In the genomic region with DNA sequence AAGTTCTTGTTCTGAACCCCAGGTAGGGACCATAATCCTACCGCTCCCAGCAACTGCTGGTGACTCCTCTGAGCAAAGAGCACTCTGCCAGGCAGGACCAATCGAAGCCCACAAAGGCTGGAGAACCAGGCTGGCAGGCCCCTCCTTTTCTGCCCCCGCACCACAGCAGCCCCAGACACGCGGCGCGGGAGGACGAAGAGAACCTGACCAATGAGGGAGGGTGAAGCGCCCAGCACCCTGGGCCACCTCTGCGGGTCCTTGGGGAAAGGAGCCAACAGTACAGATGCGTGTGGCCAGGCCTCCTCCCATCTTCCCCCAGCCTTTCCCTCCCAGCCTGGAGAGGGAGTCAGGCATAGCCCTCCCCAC, we compare ENCODE assay signal across 24 cellular contexts. TPM values are rescaled to one million over a fixed set of nuclear protein-coding genes. Genes with fewer than 3 reads are reported as not detected.
A peak's percentile ranks its signal among the peaks of the same experiment; 100 is the strongest.
DNase-seq lines count a peak whose midpoint lies in the region; FAIRE-seq and TF ChIP-seq lines count a peak whose summit lies in the region.
"Had no signal": no experiment of that assay in that cellular context is flagged by ENCODE, and none has a peak within 500 bp of the region (broad histone marks: within the 10 kb centered on the region; RNA-seq: fewer than 3 reads in every experiment).

No MANE protein-coding gene starts in this region.

- intact Hi-C loops in testis (cut with DNase I; ENCODE audit: low total_unique reads), result no loop called here

- FAIRE-seq in H1 (lab: Jason Lieb, UNC), result no peak
- FAIRE-seq: GM19239, K562 had no signal

- no peak overlapping the region for H3K14ac ChIP-seq in H1 (ENCODE audit: insufficient read length)

- TF ChIP-seq POLR2A in H1 (IDR thresholded peaks at IDR 0.05; ENCODE audit: control extremely low read depth in 1 of 2, low read depth in 2 of 2, low read length in 2 of 2), result 0 out of 3 replicates have a peak, but pooled peaks of 1 of the 2 experiments have one; percentile 23
- no peak for TF ChIP-seq POLR2A in testis (IDR thresholded peaks at IDR 0.05)

- TF ChIP-seq RAD21 in H1 (IDR thresholded peaks at IDR 0.05 in 1 of 2, conservative IDR thresholded peaks at IDR 0.05 in 1 of 2; ENCODE audit: low read depth in 2 of 2, low read length in 2 of 2), result no peak

- CTCF ChIA-PET in RWPE1 (lab: Yijun Ruan, JAX), result no interaction called here
- CTCF ChIA-PET in H1 (lab: Charles Lee; ENCODE audit: partially characterized antibody), result interaction anchor here (1.7 kb wide), 1 partner anchor 29 kb away, joined by 4 read pairs; no protein-coding TSS in a partner anchor

- no peak overlapping the region for H2BK5ac ChIP-seq in H1 (ENCODE audit: low read depth, low read length)

- H3K4me2 ChIP-seq in H1 (ENCODE audit: insufficient read depth in 1 of 2, low read depth in 2 of 2, low read length in 2 of 2) (peak overlapping the region in 1 of 2 experiments; percentile 43; a peak in 3 of 4 replicates), neural progenitor cell (peak overlapping the region; percentile 61)

- peak overlapping the region; percentile 36 for H3K18ac ChIP-seq in H1 (ENCODE audit: extremely low read depth, low read length)

- 87% methylated on average over 10 of the region's 11 CpGs; no CpG with 5 or more reads in 1 of the 2 experiments for WGBS in H1 (ENCODE audit: extremely low coverage in 1 of 2, insufficient coverage in 1 of 2, insufficient read length in 1 of 2, insufficient replicate concordance in 2 of 2, low coverage in 1 of 2, low lambda C conversion rate in 2 of 2, missing lambda C conversion rate in 1 of 2), 2 experiments
- whole genome bisulfite sequencing in testis, 2 donors, result 53 to 100% methylated on average over 1 to 11 of the region's 11 CpGs

- peaks cover 25 to 65% (median 43%) of the 10 kb centered on the region in 4 experiments for H3K4me1 ChIP-seq in H1 (replicated peaks in 1 of 4; ENCODE audit: control insufficient read depth in 3 of 4, insufficient read depth in 4 of 4, low read length in 3 of 4)
- peaks cover 57% of the 10 kb centered on the region for H3K4me1 ChIP-seq in neural progenitor cell
- peaks cover 26% of the 10 kb centered on the region for H3K4me1 ChIP-seq in testis

- H3K27ac Mint-ChIP-seq in neural progenitor cell, result peak overlapping the region; percentile 60
- H3K27ac Mint-ChIP-seq: activated CD8-positive, alpha-beta T cell treated with anti-CD3 and anti-CD28 coated beads for 36 hours; activated naive CD4-positive, alpha-beta T cell treated with anti-CD3 and anti-CD28 coated beads, Interleukin-2, amount 50 U/mL, for 72 hours; activated T-helper 2 cell treated with anti-CD3 and anti-CD28 coated beads, Interferon-gamma antibody, Interleukin-2, Interleukin-4, amounts not matched to agents 10 μg/mL and 5 μg/mL and 100 μg/mL, durations not matched to agents 14 hours and 24 hours and 36 hours; memory B cell had no signal

- H3K9me3 ChIP-seq in H1 (ENCODE audit: insufficient read depth in 2 of 2, low read depth in 1 of 2, low read length in 1 of 2) (no peaks in the 10 kb centered on the region), neural progenitor cell (ENCODE audit: low read depth) (no peaks in the 10 kb centered on the region), testis (no peaks in the 10 kb centered on the region)
- H3K9me3 ChIP-seq: ascending aorta had no signal

- H3K4me1 Mint-ChIP-seq in neural progenitor cell, result peaks cover 38% of the 10 kb centered on the region
- H3K4me1 Mint-ChIP-seq: memory B cell had no signal

- H3F3A ChIP-seq in neural progenitor cell (ENCODE audit: low read depth), result peaks cover 12% of the 10 kb centered on the region

- no peak overlapping the region for H2AK5ac ChIP-seq in H1 (ENCODE audit: low read depth, low read length)

- TF ChIP-seq CTCF in RWPE1 (conservative IDR thresholded peaks at IDR 0.05; ENCODE audit: low read depth) (no peak), H1 (IDR thresholded peaks at IDR 0.05; ENCODE audit: control extremely low read depth in 1 of 3, insufficient read depth in 1 of 3, low read depth in 1 of 3, low read length in 3 of 3) (no peak), neural progenitor cell (IDR thresholded peaks at IDR 0.05) (no peak), testis (IDR thresholded peaks at IDR 0.05) (no peak)

- H4K91ac ChIP-seq in H1 (replicated peaks; ENCODE audit: insufficient read length, low read length), result no peak overlapping the region

- H3K79me2 ChIP-seq in H1 (ENCODE audit: control insufficient read depth in 1 of 2, insufficient read depth in 2 of 2, low read length in 2 of 2) (peaks cover 70 to 100% of the 10 kb centered on the region in 2 experiments), neural progenitor cell (ENCODE audit: low read depth) (peaks cover 100% of the 10 kb centered on the region)

- no peaks in the 10 kb centered on the region for H3K27me3 ChIP-seq in H1 (replicated peaks in 1 of 4; ENCODE audit: control insufficient read depth in 3 of 4, extremely low read depth in 1 of 4, insufficient read depth in 3 of 4, low read length in 3 of 4)
- H3K27me3 ChIP-seq in neural progenitor cell, result no peaks in the 10 kb centered on the region
- no peaks in the 10 kb centered on the region for H3K27me3 ChIP-seq in testis
- H3K27me3 ChIP-seq: ascending aorta, dorsolateral prefrontal cortex had no signal

- H4K20me1 ChIP-seq in H1 (replicated peaks in 1 of 2; ENCODE audit: control insufficient read depth in 1 of 2, insufficient read depth in 2 of 2, low read length in 2 of 2) (peaks cover 78 to 84% of the 10 kb centered on the region in 2 experiments), neural progenitor cell (ENCODE audit: low read depth) (peaks cover 100% of the 10 kb centered on the region)

- H3K9ac ChIP-seq in H1 (replicated peaks in 1 of 4; ENCODE audit: extremely low read depth in 1 of 4, low read depth in 3 of 4, low read length in 3 of 4), result no peak overlapping the region
- no peak overlapping the region for H3K9ac ChIP-seq in neural progenitor cell

- H3K9me3 Mint-ChIP-seq in neural progenitor cell, result peaks cover 2% of the 10 kb centered on the region
- H3K9me3 Mint-ChIP-seq: activated CD8-positive, alpha-beta T cell treated with anti-CD3 and anti-CD28 coated beads for 36 hours; activated naive CD4-positive, alpha-beta T cell treated with anti-CD3 and anti-CD28 coated beads, Interleukin-2, amount 50 U/mL, for 72 hours; activated T-helper 2 cell treated with anti-CD3 and anti-CD28 coated beads, Interferon-gamma antibody, Interleukin-2, Interleukin-4, amounts not matched to agents 10 μg/mL and 5 μg/mL and 100 μg/mL, durations not matched to agents 14 hours and 24 hours and 36 hours; memory B cell had no signal

- H3K4me3 ChIP-seq in H1 (ENCODE audit: extremely low read depth in 1 of 4, insufficient read depth in 2 of 4, low read depth in 3 of 4, low read length in 4 of 4), result no peak overlapping the region
- no peak overlapping the region for H3K4me3 ChIP-seq in neural progenitor cell
- H3K4me3 ChIP-seq in testis, result no peak overlapping the region
- H3K4me3 ChIP-seq: ascending aorta, dorsolateral prefrontal cortex, K562 had no signal

- peak overlapping the region; percentile 18; the same call in 1 of the 2 replicates for H2BK12ac ChIP-seq in H1 (ENCODE audit: low read depth, low read length)

- H3K36me3 ChIP-seq in H1 (ENCODE audit: control insufficient read depth in 2 of 4, insufficient read depth in 4 of 4, low read length in 3 of 4) (peaks cover 8 to 51% (median 12%) of the 10 kb centered on the region in 4 experiments; a peak in 6 of 8 replicates), neural progenitor cell (no peaks in the 10 kb centered on the region), testis (ENCODE audit: low read depth, missing control alignments) (no peaks in the 10 kb centered on the region)

- H3K4ac ChIP-seq in H1 (replicated peaks; ENCODE audit: insufficient read length, low read depth, low read length), result no peak overlapping the region

- POLR2A ChIA-PET in RWPE1 (lab: Yijun Ruan, JAX; ENCODE audit: low non-redundant PET) (no interaction called here), H1 (lab: Charles Lee; ENCODE audit: partially characterized antibody) (interaction anchor here (1.1 kb wide), 1 partner anchor 14 kb away, joined by 5 read pairs; no protein-coding TSS in a partner anchor)

- no peak overlapping the region for H3K23ac ChIP-seq in H1 (ENCODE audit: insufficient read length)

- peaks cover 6% of the 10 kb centered on the region for H3K27me3 Mint-ChIP-seq in neural progenitor cell (ENCODE audit: insufficient read depth, low read depth)
- H3K27me3 Mint-ChIP-seq: activated CD8-positive, alpha-beta T cell treated with anti-CD3 and anti-CD28 coated beads for 36 hours had no signal

- H4K5ac ChIP-seq in H1 (ENCODE audit: insufficient read length, low read depth, low read length), result no peak overlapping the region

- H2BK120ac ChIP-seq in H1 (replicated peaks; ENCODE audit: low read depth, low read length), result no peak overlapping the region

- H4K8ac ChIP-seq in H1 (ENCODE audit: extremely low read depth, insufficient read depth, low read length), result no peak overlapping the region

- peaks cover 27% of the 10 kb centered on the region for H3K79me1 ChIP-seq in H1 (ENCODE audit: low read depth, low read length)

- no peak overlapping the region for H3K4me3 Mint-ChIP-seq in neural progenitor cell
- H3K4me3 Mint-ChIP-seq: activated CD8-positive, alpha-beta T cell treated with anti-CD3 and anti-CD28 coated beads for 36 hours; CD14-positive monocyte; memory B cell had no signal

- H3K36me3 Mint-ChIP-seq in neural progenitor cell, result peaks cover 49% of the 10 kb centered on the region
- H3K36me3 Mint-ChIP-seq: activated naive CD4-positive, alpha-beta T cell treated with anti-CD3 and anti-CD28 coated beads, Interleukin-2, amount 50 U/mL, for 72 hours; memory B cell had no signal

- H2BK20ac ChIP-seq in H1 (ENCODE audit: low read length), result no peak overlapping the region

- peak overlapping the region; percentile 34 for H3K27ac ChIP-seq in RWPE1
- no peak overlapping the region; the same call in 1 of the 2 replicates for H3K27ac ChIP-seq in H1 (ENCODE audit: low read depth, low read length)
- H3K27ac ChIP-seq in neural progenitor cell, result peak overlapping the region; percentile 61
- H3K27ac ChIP-seq in testis, result no peak overlapping the region
- H3K27ac ChIP-seq: ascending aorta had no signal

- H3K56ac ChIP-seq in H1 (replicated peaks; ENCODE audit: insufficient read length, low read depth, low read length), result no peak overlapping the region

- DNase-seq in RWPE1 (ENCODE audit: low spot score) (no peak), H1 (ENCODE audit: low read depth in 1 of 2, low spot score in 2 of 2) (no peak), neural progenitor cell (ENCODE audit: low spot score) (no peak), testis (peak; percentile 63), NCI-H2107 (lab: John Stamatoyannopoulos, UW) (no peak), SHP77 (lab: John Stamatoyannopoulos, UW) (no peak), DMS79 (lab: John Stamatoyannopoulos, UW) (no peak)
- DNase-seq: activated CD8-positive, alpha-beta T cell treated with anti-CD3 and anti-CD28 coated beads for 36 hours; caudate nucleus; DMS79 treated with DMSO at 0.1 percent for 48 hours; GF-D8; HCEC 1CT; kidney glomerular epithelial cell; NCI-H2029; NCI-H345; T-helper 2 cell had no signal

- H2BK15ac ChIP-seq in H1 (ENCODE audit: low read length), result no peak overlapping the region

- no peak overlapping the region for H2AFZ ChIP-seq in H1 (ENCODE audit: low read length)
- no peak overlapping the region for H2AFZ ChIP-seq in neural progenitor cell (replicated peaks)

- TF ChIP-seq EP300 in H1 (IDR thresholded peaks at IDR 0.05; ENCODE audit: borderline replicate concordance in 1 of 2, low read depth in 2 of 2, low read length in 2 of 2), result no peak

- no peaks in the 10 kb centered on the region for H3K23me2 ChIP-seq in H1 (ENCODE audit: low read depth, low read length)

RNA-seq across cellular contexts. Expression of gene CTBP2, which starts 25.9 kb away (rescaled TPM):
- total RNA-seq in H1 (2021; fragmentation: NEBNext Ultra II Directional; extraction: Animal tissue kit (Norgen Biotek cat#: 25700)), result 218 and 221 TPM in 2 replicates
- polyA plus RNA-seq in H1 (2011; rRNA removed) (208 and 274 TPM in 2 replicates), testis (ENCODE audit: insufficient read depth, low read depth, low replicate concordance) (52.4 TPM)
- polyA plus RNA-seq in H1 (2011; cell fraction: cytosol; rRNA removed), result 254 TPM
- 524 TPM for polyA plus RNA-seq in H1 (2011; cell fraction: nucleus; rRNA removed)
- 156 to 222 TPM (median 206 TPM) in 4 replicates for polyA plus RNA-seq in H1 (2012, experiment 1 of 2)
- polyA plus RNA-seq in H1 (2012, experiment 2 of 2), result 48.0 TPM
- polyA plus RNA-seq in H1 (2013, experiment 1 of 2), result 109 TPM
- polyA plus RNA-seq in H1 (2013, experiment 2 of 2), result 108 TPM
- 244 and 299 TPM in 2 replicates for polyA minus RNA-seq in H1 (2011; rRNA and poly(A)+ RNA removed)
- polyA minus RNA-seq in H1 (2011; cell fraction: cytosol; rRNA and poly(A)+ RNA removed), result 209 TPM
- 223 TPM for polyA minus RNA-seq in H1 (2011; cell fraction: nucleus; rRNA and poly(A)+ RNA removed)
- total RNA-seq in neural progenitor cell (ENCODE audit: low replicate concordance) (55.2 and 97.6 TPM in 2 replicates), testis (10 to 100 TPM; 44.7 to 79.5 TPM)

Comparison
In these comparisons a context has a peak if more than half of its experiments do, and no peak if none do; other contexts are left out.
1. H3K27ac ChIP-seq: peak in RWPE1 (single experiment) and neural progenitor cell (single experiment); none in H1 (single experiment) and testis (0 of 2).